29 cellular contexts compared by ENCODE assay signal in genomic region chr3:55515550-55516246, GRCh38. TPM values are rescaled to one million over a fixed set of nuclear protein-coding genes. Genes with fewer than 3 reads are reported as not detected.
"Had no signal": no experiment of that assay in that cellular context is flagged by ENCODE, and none has a peak within 500 bp of the region (broad histone marks: within the 10 kb centered on the region; RNA-seq: fewer than 3 reads in every experiment).

No MANE protein-coding gene starts in this region.

- H3K36me3 Mint-ChIP-seq: activated naive CD4-positive, alpha-beta T cell treated with anti-CD3 and anti-CD28 coated beads, Interleukin-2, amount 50 U/mL, for 72 hours had no signal

- ATAC-seq: activated CD8-positive, alpha-beta T cell treated with anti-CD3 and anti-CD28 coated beads, Interleukin-2, amount 10 ng/mL, durations not matched to agents 7 days and 5 days; activated naive CD4-positive, alpha-beta T cell treated with anti-CD3 and anti-CD28 coated beads, Interleukin-2, amount 50 U/mL, for 72 hours; activated T-cell treated with anti-CD3 and anti-CD28 coated beads, Interleukin-2, amount 50 U/mL, for 4 hours; body of pancreas; K562; PC-3 had no signal

- H3K36me3 ChIP-seq: adrenal gland, breast epithelium, Peyer's patch had no signal

- H3K27ac ChIP-seq: adrenal gland, body of pancreas, breast epithelium, Peyer's patch had no signal

- H3K4me1 ChIP-seq: body of pancreas, breast epithelium had no signal

- H3K9me3 Mint-ChIP-seq: activated CD4-positive, alpha-beta T cell treated with anti-CD3 and anti-CD28 coated beads, Interleukin-2, amount 10 ng/mL, durations not matched to agents 24 days and 14 days; activated naive CD4-positive, alpha-beta T cell treated with anti-CD3 and anti-CD28 coated beads for 36 hours; activated naive CD4-positive, alpha-beta T cell treated with anti-CD3 and anti-CD28 coated beads, Interleukin-2, amount 50 U/mL, for 72 hours; activated T-cell treated with anti-CD3 and anti-CD28 coated beads, Interleukin-2, amount 50 U/mL, for 4 hours; activated T-helper 1 cell treated with anti-CD3 and anti-CD28 coated beads, Interleukin-12 subunit alpha, Interleukin-12 subunit beta, Interleukin-2, Interleukin-4 antibody, amounts not matched to agents 30 ng/mL and 10 ng/mL and 1 ng/mL, durations not matched to agents 14 hours and 24 hours and 36 hours had no signal

- H3K4me3 ChIP-seq: adrenal gland, body of pancreas, breast epithelium, K562, Peyer's patch had no signal

- H3K4me1 Mint-ChIP-seq: activated CD4-positive, alpha-beta T cell treated with anti-CD3 and anti-CD28 coated beads, Interleukin-2, amount 10 ng/mL, durations not matched to agents 24 days and 14 days had no signal

- H3K27me3 Mint-ChIP-seq: activated CD4-positive, alpha-beta T cell treated with anti-CD3 and anti-CD28 coated beads, Interleukin-2, amount 10 ng/mL, durations not matched to agents 24 days and 14 days had no signal

- DNase-seq: activated CD4-positive, alpha-beta T cell treated with anti-CD3 and anti-CD28 coated beads, Interleukin-2, amount 10 ng/mL, durations not matched to agents 24 days and 14 days; activated CD4-positive, alpha-beta T cell treated with anti-CD3 and anti-CD28 coated beads, Interleukin-2, amount 50 U/mL, for 4 hours; activated CD8-positive, alpha-beta T cell treated with anti-CD3 and anti-CD28 coated beads, Interleukin-2, amount 10 ng/mL, durations not matched to agents 7 days and 5 days; activated gamma-delta T cell treated with Interleukin-2 at 50 U/mL for 16 hours; activated naive CD4-positive, alpha-beta T cell treated with anti-CD3 and anti-CD28 coated beads for 36 hours; activated T-cell treated with anti-CD3 and anti-CD28 coated beads for 4 hours; activated T-cell treated with anti-CD3 and anti-CD28 coated beads, Interleukin-2, amount 50 U/mL, for 4 hours; adrenal gland; body of pancreas; NCI-H1105; NCI-H1417 treated with DMSO at 0.1 percent for 48 hours; NCI-H187 treated with DMSO at 0.1 percent for 48 hours; NCI-H2081; NCI-H2171 treated with DMSO at 0.1 percent for 48 hours; NCI-H345; NCI-H524 treated with DMSO at 0.1 percent for 48 hours; NCI-H748 treated with DMSO at 0.1 percent for 48 hours; NK-92 treated with Interleukin-12 subunit alpha and Interleukin-12 subunit beta, amount 100 ng/mL, for 24 hours; PC-3; Peyer's patch; RPMI8226; SHP77 treated with DMSO at 0.1 percent for 48 hours; T1000 had no signal

- H3K27me3 ChIP-seq: body of pancreas, Peyer's patch had no signal

- H3K27ac Mint-ChIP-seq: activated CD4-positive, alpha-beta T cell treated with anti-CD3 and anti-CD28 coated beads, Interleukin-2, amount 10 ng/mL, durations not matched to agents 24 days and 14 days; activated CD8-positive, alpha-beta T cell treated with anti-CD3 and anti-CD28 coated beads, Interleukin-2, amount 10 ng/mL, durations not matched to agents 7 days and 5 days; activated naive CD4-positive, alpha-beta T cell treated with anti-CD3 and anti-CD28 coated beads for 36 hours; activated naive CD4-positive, alpha-beta T cell treated with anti-CD3 and anti-CD28 coated beads, Interleukin-2, amount 50 U/mL, for 72 hours; activated T-helper 1 cell treated with anti-CD3 and anti-CD28 coated beads, Interleukin-12 subunit alpha, Interleukin-12 subunit beta, Interleukin-2, Interleukin-4 antibody, amounts not matched to agents 30 ng/mL and 10 ng/mL and 1 ng/mL, durations not matched to agents 14 hours and 24 hours and 36 hours had no signal

- H3K9me3 ChIP-seq: adrenal gland, body of pancreas, breast epithelium, Peyer's patch had no signal

- H3K4me3 Mint-ChIP-seq: activated CD4-positive, alpha-beta T cell treated with anti-CD3 and anti-CD28 coated beads, Interleukin-2, amount 10 ng/mL, durations not matched to agents 24 days and 14 days; activated CD8-positive, alpha-beta T cell treated with anti-CD3 and anti-CD28 coated beads, Interleukin-2, amount 10 ng/mL, durations not matched to agents 7 days and 5 days; activated naive CD4-positive, alpha-beta T cell treated with anti-CD3 and anti-CD28 coated beads for 36 hours; activated T-cell treated with anti-CD3 and anti-CD28 coated beads, Interleukin-2, amount 50 U/mL, for 4 hours; activated T-helper 1 cell treated with anti-CD3 and anti-CD28 coated beads, Interleukin-12 subunit alpha, Interleukin-12 subunit beta, Interleukin-2, Interleukin-4 antibody, amounts not matched to agents 30 ng/mL and 10 ng/mL and 1 ng/mL, durations not matched to agents 14 hours and 24 hours and 36 hours had no signal

RNA-seq across cellular contexts. Expression of gene WNT5A, which starts 28.6 kb away (rescaled TPM):
- total RNA-seq: activated CD4-positive, alpha-beta T cell treated with anti-CD3 and anti-CD28 coated beads, Interleukin-2, amount 10 ng/mL, durations not matched to agents 24 days and 14 days; activated CD8-positive, alpha-beta T cell treated with anti-CD3 and anti-CD28 coated beads, Interleukin-2, amount 10 ng/mL, durations not matched to agents 7 days and 5 days; activated naive CD4-positive, alpha-beta T cell treated with anti-CD3 and anti-CD28 coated beads for 36 hours; activated naive CD4-positive, alpha-beta T cell treated with anti-CD3 and anti-CD28 coated beads, Interleukin-2, amount 50 U/mL, for 72 hours; activated T-helper 1 cell treated with anti-CD3 and anti-CD28 coated beads, Interleukin-12 subunit alpha, Interleukin-12 subunit beta, Interleukin-2, Interleukin-4 antibody, amounts not matched to agents 30 ng/mL and 10 ng/mL and 1 ng/mL, durations not matched to agents 14 hours and 24 hours and 36 hours; T-helper 1 cell treated with Interleukin-12 subunit alpha and Interleukin-12 subunit beta and Interleukin-4 antibody, amounts not matched to agents 30 ng/mL and 1 ng/mL, for 36 hours; T-helper 2 cell treated with Interferon-gamma antibody and Interleukin-4, amounts not matched to agents 100 ng/mL and 5 ng/mL, for 36 hours had no signal
- polyA plus RNA-seq: K562 had no signal
